8 cellular contexts compared by ENCODE assay signal in genomic region chr19:19540707-19541515, GRCh38. TPM values are rescaled to one million over a fixed set of nuclear protein-coding genes. Genes with fewer than 3 reads are reported as not detected.
DNase-seq lines count a peak whose midpoint lies in the region; ATAC-seq lines count a peak whose summit lies in the region.

No MANE protein-coding gene starts in this region.

- WGBS in right cardiac atrium, result 4% methylated on average over 45 of the region's 45 CpGs

- no peaks in the 10 kb centered on the region for H3K27me3 ChIP-seq in right cardiac atrium (ENCODE audit: control insufficient read depth, insufficient read depth)

- intact Hi-C loops in right cardiac atrium (cut with DNase I), result no loop called here

- DNase-seq in NCI-H69 (lab: John Stamatoyannopoulos, UW), result peak; percentile 33
- peak in 1 of 3 donors; percentile 71 for DNase-seq in right cardiac atrium
- peak; percentile 81 to 87 for DNase-seq in stimulated activated CD4-positive, alpha-beta T cell treated with anti-CD3 and anti-CD28 coated beads, Interleukin-2, amount 100 ng/mL, for 24 hours
- no peak for DNase-seq in NOMO-1 treated with DMSO at 0.1 percent for 48 hours (lab: John Stamatoyannopoulos, UW; ENCODE audit: unreplicated experiment)
- no peak for DNase-seq in cerebellar cortex (ENCODE audit: low spot score)

- no peaks in the 10 kb centered on the region for H3K36me3 Mint-ChIP-seq in activated T-helper 17 cell treated with anti-CD3 and anti-CD28 coated beads, Interleukin-2, amount 50 U/mL, for 72 hours (ENCODE audit: low read depth)

- no peak overlapping the region for H3K27ac Mint-ChIP-seq in activated T-helper 17 cell treated with anti-CD3 and anti-CD28 coated beads, Interleukin-2, amount 50 U/mL, for 72 hours

- H3K27me3 Mint-ChIP-seq in activated T-helper 17 cell treated with anti-CD3 and anti-CD28 coated beads, Interleukin-2, amount 50 U/mL, for 72 hours, result peaks cover 5% of the 10 kb centered on the region

- no peaks in the 10 kb centered on the region for H3K9me3 ChIP-seq in right cardiac atrium (ENCODE audit: control insufficient read depth, low read length)

- peaks cover 7% of the 10 kb centered on the region for H3K4me1 Mint-ChIP-seq in activated T-helper 17 cell treated with anti-CD3 and anti-CD28 coated beads, Interleukin-2, amount 50 U/mL, for 72 hours

- ATAC-seq in GM19351 (IDR thresholded peaks at IDR 0.05; ENCODE audit: unreplicated experiment) (peak; percentile 72), right cardiac atrium (peak in 1 of 2 donors; percentile 23), GM18868 (IDR thresholded peaks at IDR 0.05; ENCODE audit: unreplicated experiment) (no peak)
- peak; percentile 89 for ATAC-seq in activated T-helper 17 cell treated with anti-CD3 and anti-CD28 coated beads, Interleukin-2, amount 50 U/mL, for 72 hours (replicated peaks)

- peaks cover 2% of the 10 kb centered on the region for H3K4me1 ChIP-seq in right cardiac atrium (ENCODE audit: control insufficient read depth, insufficient read depth, low read length)

- H3K4me3 Mint-ChIP-seq in activated T-helper 17 cell treated with anti-CD3 and anti-CD28 coated beads, Interleukin-2, amount 50 U/mL, for 72 hours, result peak overlapping the region; percentile 65

- no peaks in the 10 kb centered on the region for H3K9me3 Mint-ChIP-seq in activated T-helper 17 cell treated with anti-CD3 and anti-CD28 coated beads, Interleukin-2, amount 50 U/mL, for 72 hours

- peak overlapping the region; percentile 8 for H3K4me3 ChIP-seq in right cardiac atrium (ENCODE audit: low read length)

- no peak overlapping the region for H3K27ac ChIP-seq in right cardiac atrium (ENCODE audit: low read length)

RNA-seq across cellular contexts. Expression of gene CILP2, which starts 2.8 kb away (rescaled TPM):
- total RNA-seq in activated T-helper 17 cell treated with anti-CD3 and anti-CD28 coated beads, Interleukin-2, amount 50 U/mL, for 72 hours, result under 1 TPM; 0.26 to 0.97 TPM
- under 1 TPM; 0.08 to 0.39 (median 0.22) TPM for total RNA-seq in right cardiac atrium
- 0.05 TPM for polyA plus RNA-seq in right cardiac atrium

RNA-seq across cellular contexts. Expression of gene YJEFN3, which starts 12.2 kb away (rescaled TPM):
- total RNA-seq in activated T-helper 17 cell treated with anti-CD3 and anti-CD28 coated beads, Interleukin-2, amount 50 U/mL, for 72 hours, result 10 to 100 TPM in 1 of 2 donors, 1 to 10 TPM in 1; 6.7 to 10.3 TPM
- 1 to 10 TPM; 1.3 to 4.3 (median 1.6) TPM for total RNA-seq in right cardiac atrium
- polyA plus RNA-seq in right cardiac atrium, result 2.9 TPM

RNA-seq across cellular contexts. Expression of gene NDUFA13, which starts 24.9 kb away (rescaled TPM):
- total RNA-seq in activated T-helper 17 cell treated with anti-CD3 and anti-CD28 coated beads, Interleukin-2, amount 50 U/mL, for 72 hours, result 100 to 1,000 TPM; 276 to 397 TPM
- total RNA-seq in right cardiac atrium, result 1,000 to 10,000 TPM in 1 of 4 donors, 100 to 1,000 TPM in 3; 785 to 1,013 (median 850) TPM
- polyA plus RNA-seq in right cardiac atrium, result 1,226 TPM

RNA-seq across cellular contexts. Expression of gene TSSK6, which starts 25.6 kb away (rescaled TPM):
- total RNA-seq in activated T-helper 17 cell treated with anti-CD3 and anti-CD28 coated beads, Interleukin-2, amount 50 U/mL, for 72 hours, result 1 to 10 TPM; 4.1 to 4.5 TPM
- total RNA-seq in right cardiac atrium, result under 1 TPM; 0.28 to 0.97 (median 0.82) TPM
- polyA plus RNA-seq in right cardiac atrium, result 0.77 TPM

Comparison
In these comparisons a context has a peak if more than half of its experiments do, and no peak if none do; other contexts are left out.
1. DNase-seq: peak in NCI-H69 (single experiment) and stimulated activated CD4-positive, alpha-beta T cell treated with anti-CD3 and anti-CD28 coated beads, Interleukin-2, amount 100 ng/mL, for 24 hours (2 of 2); none in NOMO-1 treated with DMSO at 0.1 percent for 48 hours (single experiment) and cerebellar cortex (single experiment).